26 cellular contexts compared by ENCODE assay signal in the genomic region with DNA sequence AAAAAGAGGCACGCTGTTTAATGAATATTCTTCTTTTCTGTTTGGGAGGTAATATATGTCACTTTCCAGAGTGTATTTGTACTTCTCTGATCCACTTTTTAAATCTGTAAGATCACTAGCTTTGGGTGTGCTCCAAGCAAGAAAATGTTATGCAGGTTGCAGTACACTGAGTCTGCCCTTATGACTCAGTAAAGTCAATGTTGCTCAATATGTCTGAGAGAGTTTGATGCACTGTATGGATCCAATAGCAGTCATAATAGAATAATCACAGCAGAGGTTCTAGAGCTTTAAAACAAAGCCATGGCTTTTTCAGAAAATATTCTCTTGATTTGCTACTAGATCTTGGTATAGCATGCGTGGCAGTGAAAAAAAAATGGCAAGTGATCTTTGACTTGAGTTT.
DNase-seq lines count a peak whose midpoint lies in the region; ATAC-seq, FAIRE-seq and TF ChIP-seq lines count a peak whose summit lies in the region.
"Had no signal": no experiment of that assay in that cellular context is flagged by ENCODE, and none has a peak within 500 bp of the region (broad histone marks: within the 10 kb centered on the region; RNA-seq: fewer than 3 reads in every experiment).

No MANE protein-coding gene starts in this region.

- H3K27me3 ChIP-seq in RWPE2 (ENCODE audit: insufficient read depth, poor library complexity, severe bottlenecking) = no peaks in the 10 kb centered on the region
- H3K27me3 ChIP-seq in bronchial epithelial cell (ENCODE audit: control insufficient read depth, insufficient read depth, low read length) = no peaks in the 10 kb centered on the region
- H3K27me3 ChIP-seq: BE2C, BLaER1 had no signal

- no peak for FAIRE-seq in bronchial epithelial cell (lab: Jason Lieb, UNC)
- FAIRE-seq: A204.1, GM12878, GM12892, GM18507 had no signal

- H3K9me3 ChIP-seq in RWPE2 (ENCODE audit: severe bottlenecking) = no peaks in the 10 kb centered on the region
- H3K9me3 ChIP-seq: BE2C, BLaER1 had no signal

- no peaks in the 10 kb centered on the region for H3K36me3 ChIP-seq in RWPE2 (ENCODE audit: low read depth)
- H3K36me3 ChIP-seq in bronchial epithelial cell (ENCODE audit: control insufficient read depth, insufficient read depth, low read length) = no peaks in the 10 kb centered on the region
- H3K36me3 ChIP-seq: BE2C, BLaER1 had no signal

- no peaks in the 10 kb centered on the region for H3K4me1 ChIP-seq in RWPE2 (ENCODE audit: insufficient read depth, poor library complexity, severe bottlenecking)
- H3K4me1 ChIP-seq: BE2C, BLaER1 had no signal

- TF ChIP-seq CTCF in RWPE2 (IDR thresholded peaks at IDR 0.05; ENCODE audit: poor library complexity, severe bottlenecking) (no peak), bronchial epithelial cell (IDR thresholded peaks at IDR 0.05; ENCODE audit: insufficient read depth, low read length, severe bottlenecking) (no peak), omental fat pad (IDR thresholded peaks at IDR 0.05) (no peak)

- no peak overlapping the region for H3K27ac ChIP-seq in RWPE2 (ENCODE audit: poor library complexity, severe bottlenecking)
- H3K27ac ChIP-seq: BLaER1 had no signal

- H3K4me3 ChIP-seq in RWPE2 (ENCODE audit: severe bottlenecking) (no peak overlapping the region), bronchial epithelial cell (ENCODE audit: low read depth, low read length) (no peak overlapping the region)
- H3K4me3 ChIP-seq: BLaER1, GM12878 had no signal

- ATAC-seq in RWPE2 (ENCODE audit: low read depth) = peak; percentile 55; the same call in 1 of the 3 replicates
- ATAC-seq in omental fat pad (ENCODE audit: low FRiP score) = peak; percentile 63
- no peak for ATAC-seq in GM19395 (IDR thresholded peaks at IDR 0.05; ENCODE audit: unreplicated experiment)
- ATAC-seq in GM18873 (IDR thresholded peaks at IDR 0.05; ENCODE audit: low FRiP score, unreplicated experiment) = no peak
- ATAC-seq: GM12878 had no signal

- DNase-seq in RWPE2 (ENCODE audit: low spot score) = no peak
- peak; percentile 37 for DNase-seq in bronchial epithelial cell (ENCODE audit: low read depth)
- DNase-seq in omental fat pad (ENCODE audit: low spot score) = no peak
- DNase-seq in NCI-H1436 (lab: John Stamatoyannopoulos, UW) = no peak
- DNase-seq: 8988T; ACHN; BE2C; C1 segment of cervical spinal cord; CD4-positive, alpha-beta memory T cell; CD4-positive, CD25-positive, alpha-beta regulatory T cell; CD8-positive, alpha-beta memory T cell; COR-L47; DMS 273 treated with DMSO at 0.1 percent for 48 hours; DMS153; DMS53; DMS79; DND-41; EL; GDM1 had no signal

Comparison
In these comparisons a context has a peak if more than half of its experiments do, and no peak if none do; other contexts are left out.
1. ATAC-seq: peak in RWPE2 (single experiment) and omental fat pad (single experiment); none in GM19395 (single experiment) and GM18873 (single experiment).